In the genomic region with DNA sequence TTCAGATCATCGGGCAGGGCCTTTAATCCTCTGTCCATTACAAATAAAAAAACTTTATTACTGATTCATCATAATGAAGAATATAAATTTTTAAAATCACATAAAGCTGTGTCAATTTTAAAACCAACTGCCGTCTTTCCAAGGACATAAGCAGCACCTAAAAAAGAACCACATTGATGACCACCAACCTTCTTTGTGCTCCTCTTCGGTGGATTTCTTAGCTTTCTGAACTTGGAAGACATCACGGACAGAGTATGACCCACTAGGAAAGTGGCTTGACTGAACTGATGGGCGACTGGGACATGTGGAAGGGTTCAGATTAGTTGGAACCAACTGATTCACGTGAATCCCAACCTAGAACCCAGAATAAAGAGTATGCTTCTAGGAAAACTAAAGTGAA, we compare ENCODE assay signal across 16 cellular contexts.
DNase-seq lines count a peak whose midpoint lies in the region; ATAC-seq and TF ChIP-seq lines count a peak whose summit lies in the region.
"Had no signal": no experiment of that assay in that cellular context is flagged by ENCODE, and none has a peak within 500 bp of the region (broad histone marks: within the 10 kb centered on the region; RNA-seq: fewer than 3 reads in every experiment).

No MANE protein-coding gene starts in this region.

- no peak overlapping the region for H3K18ac ChIP-seq in trophoblast cell (ENCODE audit: low read length)

- CTCF ChIA-PET in CD4-positive, alpha-beta T cell (lab: Charles Lee): no interaction called here
- CTCF ChIA-PET in SK-N-SH (lab: Yijun Ruan, JAX): no interaction called here

- no peak overlapping the region for H3K4ac ChIP-seq in trophoblast cell (ENCODE audit: low read depth, low read length)

- no peak overlapping the region for H4K8ac ChIP-seq in trophoblast cell (ENCODE audit: low read depth, low read length)

- H3K4me3 Mint-ChIP-seq in activated naive CD8-positive, alpha-beta T cell: no peak overlapping the region
- H3K4me3 Mint-ChIP-seq in activated naive CD8-positive, alpha-beta T cell treated with anti-CD3 and anti-CD28 coated beads for 36 hours: no peak overlapping the region
- H3K4me3 Mint-ChIP-seq in CD4-positive, alpha-beta T cell: no peak overlapping the region
- H3K4me3 Mint-ChIP-seq in T-helper 17 cell: no peak overlapping the region
- H3K4me3 Mint-ChIP-seq: B cell; CD4-positive, alpha-beta memory T cell; H9 had no signal

- no peak overlapping the region for H3K14ac ChIP-seq in trophoblast cell (ENCODE audit: low read length)

- H3K4me3 ChIP-seq in trophoblast cell (ENCODE audit: low read depth, low read length) (no peak overlapping the region), SK-N-SH (ENCODE audit: low read depth in 2 of 2, low read length in 1 of 2) (no peak overlapping the region)

- H3K79me2 ChIP-seq in trophoblast cell (ENCODE audit: control insufficient read depth, insufficient read depth, low read length, poor library complexity): no peaks in the 10 kb centered on the region
- no peaks in the 10 kb centered on the region for H3K79me2 ChIP-seq in SK-N-SH (ENCODE audit: insufficient read depth)

- POLR2A ChIA-PET in CD4-positive, alpha-beta T cell (lab: Charles Lee): no interaction called here
- POLR2A ChIA-PET in SK-N-SH (lab: Yijun Ruan, JAX): no interaction called here

- no peak for TF ChIP-seq RAD21 in SK-N-SH (IDR thresholded peaks at IDR 0.05; ENCODE audit: low read length)

- peaks cover 22% of the 10 kb centered on the region for H3K4me1 Mint-ChIP-seq in activated naive CD8-positive, alpha-beta T cell (ENCODE audit: low read depth)
- H3K4me1 Mint-ChIP-seq in activated naive CD8-positive, alpha-beta T cell treated with anti-CD3 and anti-CD28 coated beads for 36 hours: peaks cover 17% of the 10 kb centered on the region
- peaks cover 12% of the 10 kb centered on the region for H3K4me1 Mint-ChIP-seq in CD4-positive, alpha-beta T cell (ENCODE audit: low read depth)
- H3K4me1 Mint-ChIP-seq in T-helper 17 cell: peaks cover 2% of the 10 kb centered on the region
- H3K4me1 Mint-ChIP-seq: B cell had no signal

- no CpG with 5 or more reads among the region's 6 CpGs for WGBS in trophoblast cell (ENCODE audit: extremely low coverage, insufficient coverage, insufficient read length)
- 96% methylated on average over 6 of the region's 6 CpGs for WGBS in SK-N-SH (ENCODE audit: low lambda C conversion rate)

- no peak for ATAC-seq in CD4-positive, alpha-beta T cell (ENCODE audit: poor library complexity)
- ATAC-seq in T-helper 17 cell (no peak), GM19324 (IDR thresholded peaks at IDR 0.05; ENCODE audit: low FRiP score, unreplicated experiment) (no peak)

- H2BK120ac ChIP-seq in trophoblast cell (ENCODE audit: insufficient read depth, low read length, poor library complexity): no peak overlapping the region

- H3K36me3 Mint-ChIP-seq in activated naive CD8-positive, alpha-beta T cell: peaks cover 10% of the 10 kb centered on the region
- H3K36me3 Mint-ChIP-seq in activated naive CD8-positive, alpha-beta T cell treated with anti-CD3 and anti-CD28 coated beads for 36 hours: peaks cover 25% of the 10 kb centered on the region
- H3K36me3 Mint-ChIP-seq in CD4-positive, alpha-beta T cell (ENCODE audit: low read depth): peaks cover 76% of the 10 kb centered on the region
- H3K36me3 Mint-ChIP-seq in T-helper 17 cell (ENCODE audit: low read depth): no peaks in the 10 kb centered on the region

- no peaks in the 10 kb centered on the region for H3K27me3 ChIP-seq in CD4-positive, alpha-beta T cell (ENCODE audit: control insufficient read depth, insufficient read depth, low read length)
- H3K27me3 ChIP-seq in trophoblast cell (ENCODE audit: insufficient read depth, low read length): no peaks in the 10 kb centered on the region
- H3K27me3 ChIP-seq in SK-N-SH (ENCODE audit: insufficient read depth): no peaks in the 10 kb centered on the region

- peak overlapping the region; percentile 31 for H2BK5ac ChIP-seq in trophoblast cell (ENCODE audit: low read depth, low read length, poor library complexity)

- no peak for TF ChIP-seq EP300 in SK-N-SH (IDR thresholded peaks at IDR 0.05; ENCODE audit: borderline replicate concordance in 1 of 2, low read depth in 1 of 2, low read length in 1 of 2)

- H2BK12ac ChIP-seq in trophoblast cell (ENCODE audit: low read length): no peak overlapping the region

- peak overlapping the region; percentile 64 for H3K27ac Mint-ChIP-seq in activated naive CD8-positive, alpha-beta T cell
- no peak overlapping the region for H3K27ac Mint-ChIP-seq in activated naive CD8-positive, alpha-beta T cell treated with anti-CD3 and anti-CD28 coated beads for 36 hours
- H3K27ac Mint-ChIP-seq in CD4-positive, alpha-beta T cell: peak overlapping the region; percentile 72
- peak overlapping the region; percentile 19 for H3K27ac Mint-ChIP-seq in T-helper 17 cell
- H3K27ac Mint-ChIP-seq: B cell had no signal

- no peak overlapping the region for H2AFZ ChIP-seq in trophoblast cell (ENCODE audit: insufficient read depth, low read length, poor library complexity)
- no peak overlapping the region for H2AFZ ChIP-seq in SK-N-SH (ENCODE audit: low read depth)

- H3F3A ChIP-seq in SK-N-SH (replicated peaks; ENCODE audit: insufficient read depth): peaks cover 26% of the 10 kb centered on the region

- H3K36me3 ChIP-seq in trophoblast cell (ENCODE audit: control insufficient read depth in 1 of 2, insufficient read depth in 2 of 2, low read length in 2 of 2): peaks cover 21 to 34% of the 10 kb centered on the region in 2 experiments
- peaks cover 74 to 76% of the 10 kb centered on the region in 2 experiments for H3K36me3 ChIP-seq in SK-N-SH (replicated peaks in 1 of 2; ENCODE audit: control insufficient read depth in 1 of 2, insufficient read depth in 2 of 2, low read length in 1 of 2)

- no peaks in the 10 kb centered on the region for H3K9me3 ChIP-seq in CD4-positive, alpha-beta T cell (ENCODE audit: control insufficient read depth, low read length)
- H3K9me3 ChIP-seq in T-helper 17 cell (ENCODE audit: control insufficient read depth, low read length, poor library complexity, severe bottlenecking) (no peaks in the 10 kb centered on the region), trophoblast cell (ENCODE audit: insufficient read depth, low read depth, low read length) (no peaks in the 10 kb centered on the region), SK-N-SH (no peaks in the 10 kb centered on the region)

- H3K27ac ChIP-seq in CD4-positive, alpha-beta T cell (ENCODE audit: low read depth, low read length): no peak overlapping the region
- H3K27ac ChIP-seq in trophoblast cell (ENCODE audit: low read depth, low read length) (no peak overlapping the region), SK-N-SH (ENCODE audit: low read depth in 2 of 2, low read length in 1 of 2) (no peak overlapping the region; a peak in 1 of 4 replicates)

- H4K91ac ChIP-seq in trophoblast cell (ENCODE audit: low read depth, low read length): no peak overlapping the region

- no peak for DNase-seq in activated naive CD8-positive, alpha-beta T cell treated with anti-CD3 and anti-CD28 coated beads for 36 hours
- no peak for DNase-seq in CD4-positive, alpha-beta T cell
- no peak for DNase-seq in T-helper 17 cell
- no peak for DNase-seq in trophoblast cell
- DNase-seq in SK-N-SH: no peak
- DNase-seq: C1 segment of cervical spinal cord; CD4-positive, alpha-beta memory T cell; COR-L47; DMS153; DMS79 treated with DMSO at 0.1 percent for 48 hours; EL; GOT3; H9 had no signal

- no peak overlapping the region for H4K12ac ChIP-seq in trophoblast cell (ENCODE audit: low read depth, low read length)

- no peaks in the 10 kb centered on the region for H3K79me1 ChIP-seq in trophoblast cell (ENCODE audit: low read length)

- no peak for TF ChIP-seq CTCF in CD4-positive, alpha-beta T cell (IDR thresholded peaks at IDR 0.05)
- no peak for TF ChIP-seq CTCF in SK-N-SH (IDR thresholded peaks at IDR 0.05)

- H2AK5ac ChIP-seq in trophoblast cell (ENCODE audit: low read length): no peak overlapping the region

- no peak overlapping the region for H3K4me2 ChIP-seq in trophoblast cell (ENCODE audit: low read length)
- no peak overlapping the region for H3K4me2 ChIP-seq in SK-N-SH

- no peaks in the 10 kb centered on the region for H3K27me3 Mint-ChIP-seq in activated naive CD8-positive, alpha-beta T cell
- H3K27me3 Mint-ChIP-seq in activated naive CD8-positive, alpha-beta T cell treated with anti-CD3 and anti-CD28 coated beads for 36 hours: no peaks in the 10 kb centered on the region
- H3K27me3 Mint-ChIP-seq in CD4-positive, alpha-beta T cell: no peaks in the 10 kb centered on the region
- no peaks in the 10 kb centered on the region for H3K27me3 Mint-ChIP-seq in T-helper 17 cell
- H3K27me3 Mint-ChIP-seq: B cell; CD4-positive, alpha-beta memory T cell had no signal

- no peaks in the 10 kb centered on the region for H3K9me3 Mint-ChIP-seq in activated naive CD8-positive, alpha-beta T cell (ENCODE audit: low read depth)
- no peaks in the 10 kb centered on the region for H3K9me3 Mint-ChIP-seq in activated naive CD8-positive, alpha-beta T cell treated with anti-CD3 and anti-CD28 coated beads for 36 hours
- H3K9me3 Mint-ChIP-seq in CD4-positive, alpha-beta T cell: no peaks in the 10 kb centered on the region
- H3K9me3 Mint-ChIP-seq: CD4-positive, alpha-beta memory T cell; H9 had no signal

- H4K20me1 ChIP-seq in SK-N-SH (ENCODE audit: insufficient read depth): no peaks in the 10 kb centered on the region

- H3K4me1 ChIP-seq in trophoblast cell (ENCODE audit: control insufficient read depth in 1 of 2, insufficient read depth in 2 of 2, low read length in 2 of 2) (peaks cover 7 to 15% of the 10 kb centered on the region in 2 experiments), SK-N-SH (ENCODE audit: control insufficient read depth in 1 of 2, insufficient read depth in 2 of 2, low read depth in 1 of 2, low read length in 1 of 2) (peaks cover 0 to 5% of the 10 kb centered on the region in 2 experiments; a peak in 2 of 4 replicates)

- intact Hi-C loops in CD4-positive, alpha-beta T cell (cut with DNase I, micrococcal nuclease): no loop called here

- H3K9me2 ChIP-seq in SK-N-SH: no peaks in the 10 kb centered on the region

- H3K9ac ChIP-seq in trophoblast cell (ENCODE audit: low read length) (no peak overlapping the region), SK-N-SH (no peak overlapping the region)

- H3K23ac ChIP-seq in trophoblast cell (ENCODE audit: low read length): no peak overlapping the region

TF ChIP-seq in SK-N-SH, 30 proteins besides CTCF, POLR2A, EP300 and RAD21 (continues in another document):
- TF ChIP-seq TCF12 (IDR thresholded peaks at IDR 0.05) (no peak), FOXM1 (IDR thresholded peaks at IDR 0.05; ENCODE audit: low read depth) (no peak), NRF1 (IDR thresholded peaks at IDR 0.05; ENCODE audit: low read depth, low read length) (no peak), TEAD4 (IDR thresholded peaks at IDR 0.05; ENCODE audit: borderline replicate concordance, insufficient read depth) (no peak), MXI1 (IDR thresholded peaks at IDR 0.05; ENCODE audit: low read depth, low read length) (no peak), ELF1 (IDR thresholded peaks at IDR 0.05) (no peak), POLR2AphosphoS5 (IDR thresholded peaks at IDR 0.05; ENCODE audit: low read depth, low read length) (no peak)
